Comparison of ENCODE assay signal across 25 cellular contexts in genomic region chr9:138096192-138096845, GRCh38.
A peak's percentile ranks its signal among the peaks of the same experiment; 100 is the strongest.
DNase-seq lines count a peak whose midpoint lies in the region; ATAC-seq and TF ChIP-seq lines count a peak whose summit lies in the region.
"Had no signal": no experiment of that assay in that cellular context is flagged by ENCODE, and none has a peak within 500 bp of the region (broad histone marks: within the 10 kb centered on the region; RNA-seq: fewer than 3 reads in every experiment).

No MANE protein-coding gene starts in this region.

- no peaks in the 10 kb centered on the region for H3K36me3 Mint-ChIP-seq in activated CD4-positive, alpha-beta memory T cell treated with anti-CD3 and anti-CD28 coated beads for 36 hours
- H3K36me3 Mint-ChIP-seq: CD4-positive, alpha-beta memory T cell; neural progenitor cell; stimulated activated naive B cell treated with anti-CD40 and anti-IgM and Interleukin-4, amounts not matched to agents 10 μg/mL and 1 μg/mL and 100 μg/mL, for 72 hours had no signal

- TF ChIP-seq POLR2A in heart left ventricle (IDR thresholded peaks at IDR 0.05): no peak
- no peak for TF ChIP-seq POLR2A in vagina (IDR thresholded peaks at IDR 0.05)

- H3K9me2 ChIP-seq in Karpas-422 (replicated peaks; ENCODE audit: insufficient read depth, low read length): no peaks in the 10 kb centered on the region
- H3K9me2 ChIP-seq in MM.1S (replicated peaks; ENCODE audit: insufficient read depth, low read length): no peaks in the 10 kb centered on the region

- H3K27me3 Mint-ChIP-seq in activated CD4-positive, alpha-beta memory T cell treated with anti-CD3 and anti-CD28 coated beads for 36 hours: no peaks in the 10 kb centered on the region
- H3K27me3 Mint-ChIP-seq: CD4-positive, alpha-beta memory T cell had no signal

- CTCF ChIA-PET in activated CD4-positive, alpha-beta memory T cell treated with anti-CD3 and anti-CD28 coated beads for 36 hours (lab: Charles Lee): no interaction called here

- DNase-seq in heart left ventricle: peak in 3 of 5 donors; percentile 2 to 31 (median 5)
- no peak for DNase-seq in left ventricle myocardium superior
- peak; percentile 4 for DNase-seq in activated CD4-positive, alpha-beta memory T cell treated with anti-CD3 and anti-CD28 coated beads for 36 hours
- peak; percentile 21 for DNase-seq in left lobe of liver (ENCODE audit: low spot score)
- peak; percentile 64 to 93 for DNase-seq in vagina (ENCODE audit: extremely low spot score in 2 of 2)
- DNase-seq in Karpas-422: no peak
- no peak for DNase-seq in MM.1S
- DNase-seq: activated CD4-positive, CD25-positive, alpha-beta regulatory T cell treated with anti-CD3 and anti-CD28 coated beads, Interleukin-2, amount 50 U/mL, for 72 hours; activated naive CD4-positive, alpha-beta T cell treated with anti-CD3 and anti-CD28 coated beads, Interleukin-2, amount 50 U/mL, for 16 hours; AML-193; amygdala; CD4-positive, alpha-beta memory T cell; effector memory CD4-positive, alpha-beta T cell; erythroblast; NCI-H1417 treated with DMSO at 0.1 percent for 48 hours; stimulated activated naive B cell treated with anti-CD40 and anti-IgM and Interleukin-4, amounts not matched to agents 10 μg/mL and 1 μg/mL and 100 μg/mL, for 72 hours had no signal

- POLR2A ChIA-PET in activated CD4-positive, alpha-beta memory T cell treated with anti-CD3 and anti-CD28 coated beads for 36 hours (lab: Charles Lee): no interaction called here

- H3K36me3 ChIP-seq in heart left ventricle (no peaks in the 10 kb centered on the region), vagina (no peaks in the 10 kb centered on the region), Karpas-422 (ENCODE audit: insufficient read depth, low read length) (no peaks in the 10 kb centered on the region), MM.1S (replicated peaks; ENCODE audit: insufficient read depth, low read length) (no peaks in the 10 kb centered on the region)
- H3K36me3 ChIP-seq: HAP-1, neural progenitor cell, suprapubic skin, uterus had no signal

- no peaks in the 10 kb centered on the region for H3K9me3 Mint-ChIP-seq in activated CD4-positive, alpha-beta memory T cell treated with anti-CD3 and anti-CD28 coated beads for 36 hours
- H3K9me3 Mint-ChIP-seq: CD4-positive, alpha-beta memory T cell had no signal

- H3K4me1 ChIP-seq in heart left ventricle: peaks cover 0 to 3% (median 0%) of the 10 kb centered on the region in 12 donors
- no peaks in the 10 kb centered on the region for H3K4me1 ChIP-seq in vagina
- H3K4me1 ChIP-seq in Karpas-422 (ENCODE audit: low read length): no peaks in the 10 kb centered on the region
- H3K4me1 ChIP-seq in MM.1S (ENCODE audit: low read length): no peaks in the 10 kb centered on the region
- H3K4me1 ChIP-seq: A549, HAP-1, neural progenitor cell, suprapubic skin, uterus had no signal

- H3K9me3 ChIP-seq in heart left ventricle (peaks cover 0 to 9% (median 0%) of the 10 kb centered on the region in 12 donors), vagina (no peaks in the 10 kb centered on the region), Karpas-422 (ENCODE audit: low read length) (no peaks in the 10 kb centered on the region), MM.1S (replicated peaks; ENCODE audit: insufficient read depth, low read length) (no peaks in the 10 kb centered on the region)
- H3K9me3 ChIP-seq: A549, HAP-1, suprapubic skin, uterus had no signal

- ATAC-seq in heart left ventricle: no peak
- ATAC-seq in left ventricle myocardium superior: no peak
- ATAC-seq in left lobe of liver: no peak
- no peak for ATAC-seq in GM21367 (IDR thresholded peaks at IDR 0.05; ENCODE audit: unreplicated experiment)
- ATAC-seq: A549; K562; sciatic nerve; stimulated activated naive B cell treated with anti-CD40 and anti-IgM and Interleukin-4, amounts not matched to agents 10 μg/mL and 1 μg/mL and 100 μg/mL, for 72 hours had no signal

- H3K79me2 ChIP-seq in Karpas-422 (ENCODE audit: low read length) (no peaks in the 10 kb centered on the region), MM.1S (ENCODE audit: low read length) (no peaks in the 10 kb centered on the region)

- H3K27ac Mint-ChIP-seq in activated CD4-positive, alpha-beta memory T cell treated with anti-CD3 and anti-CD28 coated beads for 36 hours: no peak overlapping the region
- H3K27ac Mint-ChIP-seq: CD4-positive, alpha-beta memory T cell; stimulated activated naive B cell treated with anti-CD40 and anti-IgM and Interleukin-4, amounts not matched to agents 10 μg/mL and 1 μg/mL and 100 μg/mL, for 72 hours had no signal

- no peaks in the 10 kb centered on the region for H3F3A ChIP-seq in MM.1S (ENCODE audit: insufficient read depth, low read length)

- TF ChIP-seq CTCF in heart left ventricle (IDR thresholded peaks at IDR 0.05): no peak
- no peak for TF ChIP-seq CTCF in vagina (IDR thresholded peaks at IDR 0.05)
- TF ChIP-seq CTCF in MM.1S (IDR thresholded peaks at IDR 0.05; ENCODE audit: low read length): no peak

- intact Hi-C loops in heart left ventricle (cut with DNase I) (no loop called here), left ventricle myocardium superior (cut with micrococcal nuclease) (no loop called here), vagina (cut with DNase I) (no loop called here)
- intact Hi-C loops in activated CD4-positive, alpha-beta memory T cell treated with anti-CD3 and anti-CD28 coated beads for 36 hours (cut with micrococcal nuclease): no loop called here

- H4K20me1 ChIP-seq in Karpas-422 (ENCODE audit: insufficient read depth, low read depth, low read length) (no peaks in the 10 kb centered on the region), MM.1S (ENCODE audit: insufficient read depth, low read length) (no peaks in the 10 kb centered on the region)

- H3K27ac ChIP-seq in heart left ventricle (no peak overlapping the region), vagina (no peak overlapping the region), Karpas-422 (ENCODE audit: low read length) (no peak overlapping the region), MM.1S (ENCODE audit: low read length) (no peak overlapping the region)
- H3K27ac ChIP-seq: A549, neural progenitor cell, SK-N-MC, suprapubic skin, uterus had no signal

- H3K4me2 ChIP-seq in Karpas-422 (ENCODE audit: low read depth, low read length, poor library complexity, severe bottlenecking): no peak overlapping the region
- H3K4me2 ChIP-seq in MM.1S (ENCODE audit: low read depth, low read length): no peak overlapping the region
- H3K4me2 ChIP-seq: A549, neural progenitor cell had no signal

- H3K27me3 ChIP-seq in heart left ventricle (no peaks in the 10 kb centered on the region), vagina (no peaks in the 10 kb centered on the region), Karpas-422 (ENCODE audit: low read length) (no peaks in the 10 kb centered on the region), MM.1S (replicated peaks; ENCODE audit: insufficient read depth, low read length) (peaks cover 45% of the 10 kb centered on the region)
- H3K27me3 ChIP-seq: neural progenitor cell, suprapubic skin, uterus had no signal

- H3K9ac ChIP-seq in Karpas-422 (ENCODE audit: low read length) (no peak overlapping the region), MM.1S (ENCODE audit: low read length) (no peak overlapping the region)
- H3K9ac ChIP-seq: neural progenitor cell had no signal

- 80 to 83% (median 81%) methylated on average over 13 to 19 of the region's 19 CpGs for WGBS in heart left ventricle, 4 donors

- H3K4me3 ChIP-seq in heart left ventricle (no peak overlapping the region), vagina (no peak overlapping the region), Karpas-422 (ENCODE audit: low read length) (no peak overlapping the region), MM.1S (ENCODE audit: low read length) (no peak overlapping the region)
- H3K4me3 ChIP-seq: A549, HAP-1, K562, neural progenitor cell, SK-N-MC, suprapubic skin, uterus had no signal

- no peaks in the 10 kb centered on the region for H3K4me1 Mint-ChIP-seq in activated CD4-positive, alpha-beta memory T cell treated with anti-CD3 and anti-CD28 coated beads for 36 hours (ENCODE audit: low read depth)
- H3K4me1 Mint-ChIP-seq: CD4-positive, alpha-beta memory T cell; stimulated activated naive B cell treated with anti-CD40 and anti-IgM and Interleukin-4, amounts not matched to agents 10 μg/mL and 1 μg/mL and 100 μg/mL, for 72 hours had no signal

- H2AFZ ChIP-seq in Karpas-422 (ENCODE audit: low read length) (no peak overlapping the region), MM.1S (ENCODE audit: low read length) (no peak overlapping the region)
- H2AFZ ChIP-seq: neural progenitor cell had no signal

- no peak overlapping the region for H3K4me3 Mint-ChIP-seq in activated CD4-positive, alpha-beta memory T cell treated with anti-CD3 and anti-CD28 coated beads for 36 hours
- H3K4me3 Mint-ChIP-seq: CD4-positive, alpha-beta memory T cell; neural progenitor cell; stimulated activated naive B cell treated with anti-CD40 and anti-IgM and Interleukin-4, amounts not matched to agents 10 μg/mL and 1 μg/mL and 100 μg/mL, for 72 hours had no signal

Comparison
In these comparisons a context has a peak if more than half of its experiments do, and no peak if none do; other contexts are left out.
1. DNase-seq: peak in heart left ventricle (3 of 5), activated CD4-positive, alpha-beta memory T cell treated with anti-CD3 and anti-CD28 coated beads for 36 hours (single experiment), left lobe of liver (single experiment) and vagina (2 of 2); none in left ventricle myocardium superior (single experiment), Karpas-422 (single experiment) and MM.1S (single experiment).